Comparison of ENCODE assay signal across 13 cellular contexts in the genomic region with DNA sequence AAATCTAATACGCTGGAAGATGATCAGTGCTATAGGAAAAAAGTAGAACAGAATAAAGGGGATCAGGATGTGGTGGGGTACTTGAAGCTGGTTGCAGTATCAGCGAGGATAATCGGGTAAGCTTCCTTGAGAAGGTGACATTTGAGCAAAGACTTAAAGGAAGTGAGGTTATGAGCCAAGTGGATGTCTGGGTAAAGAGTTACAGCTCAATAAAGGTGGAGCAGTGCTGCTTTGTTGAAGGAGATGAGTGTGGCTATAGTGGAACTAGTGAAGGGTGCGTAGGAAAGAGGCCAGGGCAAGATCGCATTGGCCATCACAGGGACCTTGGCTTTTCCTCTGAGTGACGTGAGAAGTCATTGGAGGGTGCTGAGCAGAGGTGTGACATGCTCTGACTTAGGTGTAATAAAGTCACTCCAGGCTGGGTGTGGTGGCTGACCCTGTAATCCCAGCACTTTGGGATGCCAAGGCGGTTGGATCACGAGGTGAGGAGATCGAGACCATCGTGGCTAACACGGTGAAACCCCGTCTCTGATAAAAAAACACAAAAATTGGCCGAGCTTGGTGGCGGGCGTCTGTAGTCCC. TPM values are rescaled to one million over a fixed set of nuclear protein-coding genes. Genes with fewer than 3 reads are reported as not detected.
DNase-seq lines count a peak whose midpoint lies in the region; ATAC-seq and TF ChIP-seq lines count a peak whose summit lies in the region.
"Had no signal": no experiment of that assay in that cellular context is flagged by ENCODE, and none has a peak within 500 bp of the region (broad histone marks: within the 10 kb centered on the region; RNA-seq: fewer than 3 reads in every experiment).

No MANE protein-coding gene starts in this region.

- POLR2A ChIA-PET in CD8-positive, alpha-beta memory T cell (lab: Charles Lee): interaction anchor here (0.6 to 4.0 kb wide), 6 partner anchors 12 to 1198 kb away, joined by 3 to 60 read pairs (median 4); partner anchors contain the start of genes FAU, MRPL49, NAA40 and SAC3D1
- POLR2A ChIA-PET in OCI-LY7 (lab: Charles Lee): interaction anchor here (1.5 to 6.1 kb wide), 4 partner anchors 11 to 213 kb away, joined by 5 to 47 read pairs (median 10); partner anchors contain the start of genes FAU, MRPL49, PPP2R5B and SPDYC

- no peak for DNase-seq in CD8-positive, alpha-beta memory T cell
- DNase-seq in OCI-LY7 (ENCODE audit: low spot score) (no peak), neural progenitor cell (ENCODE audit: low spot score) (no peak), kidney tubule cell (ENCODE audit: low spot score) (no peak), cerebellar cortex (ENCODE audit: low spot score) (no peak), DMS114 treated with DMSO at 0.1 percent for 48 hours (lab: John Stamatoyannopoulos, UW; ENCODE audit: unreplicated experiment) (no peak)
- no peak for DNase-seq in central memory CD8-positive, alpha-beta T cell (ENCODE audit: low spot score in 2 of 2)
- DNase-seq: GOT3, SJCRH30 had no signal

- no peak overlapping the region for H3K4me3 ChIP-seq in CD8-positive, alpha-beta memory T cell (ENCODE audit: low read length)
- H3K4me3 ChIP-seq in OCI-LY7 (ENCODE audit: low read depth, low read length, poor library complexity, severe bottlenecking) (peak overlapping the region; percentile 98), neural progenitor cell (no peak overlapping the region)
- H3K4me3 ChIP-seq: cardiac muscle cell, SJCRH30 had no signal

- H3F3A ChIP-seq in neural progenitor cell (ENCODE audit: low read depth): peaks cover 11% of the 10 kb centered on the region

- no peaks in the 10 kb centered on the region for H3K27me3 ChIP-seq in CD8-positive, alpha-beta memory T cell (ENCODE audit: insufficient read depth, low read length, poor library complexity, severe bottlenecking)
- H3K27me3 ChIP-seq in neural progenitor cell: peaks cover 18% of the 10 kb centered on the region
- H3K27me3 ChIP-seq: heart left ventricle, SJCRH30 had no signal

- TF ChIP-seq CTCF in OCI-LY7 (conservative IDR thresholded peaks at IDR 0.05; ENCODE audit: low read length) (no peak), neural progenitor cell (IDR thresholded peaks at IDR 0.05) (no peak)

- peaks cover 31% of the 10 kb centered on the region for H3K79me2 ChIP-seq in OCI-LY7 (ENCODE audit: insufficient read depth, low read depth, low read length)
- peaks cover 21% of the 10 kb centered on the region for H3K79me2 ChIP-seq in neural progenitor cell (ENCODE audit: low read depth)

- H3K27ac ChIP-seq in CD8-positive, alpha-beta memory T cell (ENCODE audit: low read depth, low read length): no peak overlapping the region
- peak overlapping the region; percentile 98 for H3K27ac ChIP-seq in OCI-LY7 (ENCODE audit: low read depth, low read length, poor library complexity, severe bottlenecking)
- no peak overlapping the region for H3K27ac ChIP-seq in neural progenitor cell
- H3K27ac ChIP-seq: HL-60, SJCRH30 had no signal

- H3K27me3 Mint-ChIP-seq in CD8-positive, alpha-beta memory T cell: peaks cover 0 to 5% of the 10 kb centered on the region in 2 donors
- H3K27me3 Mint-ChIP-seq in central memory CD8-positive, alpha-beta T cell: peaks cover 4% of the 10 kb centered on the region
- H3K27me3 Mint-ChIP-seq in neural progenitor cell (ENCODE audit: insufficient read depth, low read depth): peaks cover 4% of the 10 kb centered on the region

- no peaks in the 10 kb centered on the region for H3K9me3 Mint-ChIP-seq in CD8-positive, alpha-beta memory T cell
- H3K9me3 Mint-ChIP-seq in central memory CD8-positive, alpha-beta T cell: no peaks in the 10 kb centered on the region
- H3K9me3 Mint-ChIP-seq in neural progenitor cell: peaks cover 2% of the 10 kb centered on the region

- CTCF ChIA-PET in CD8-positive, alpha-beta memory T cell (lab: Charles Lee): interaction anchor here (1.4 to 1.6 kb wide), 2 partner anchors 15 to 26 kb away, joined by 4 read pairs; partner anchors contain the start of gene FAU
- CTCF ChIA-PET in OCI-LY7 (lab: Charles Lee; ENCODE audit: unreplicated experiment): interaction anchor here (1.5 kb wide), 1 partner anchor 45 kb away, joined by 5 read pairs; the partner anchor contains the start of gene CAPN1

- peaks cover 35 to 47% (median 36%) of the 10 kb centered on the region in 3 donors for H3K4me1 Mint-ChIP-seq in CD8-positive, alpha-beta memory T cell
- peaks cover 37% of the 10 kb centered on the region for H3K4me1 Mint-ChIP-seq in central memory CD8-positive, alpha-beta T cell
- H3K4me1 Mint-ChIP-seq in neural progenitor cell: peaks cover 21% of the 10 kb centered on the region

- BruUV-seq in OCI-LY7 (replicated peaks; lab: Mats Ljungman, UMichigan): no TSS peak

- no peaks in the 10 kb centered on the region for H4K20me1 ChIP-seq in OCI-LY7 (ENCODE audit: insufficient read depth, low read length)
- H4K20me1 ChIP-seq in neural progenitor cell (ENCODE audit: low read depth): peaks cover 11% of the 10 kb centered on the region

- H3K36me3 Mint-ChIP-seq in CD8-positive, alpha-beta memory T cell: peaks cover 0 to 33% (median 1%) of the 10 kb centered on the region in 3 donors
- peaks cover 19% of the 10 kb centered on the region for H3K36me3 Mint-ChIP-seq in central memory CD8-positive, alpha-beta T cell (ENCODE audit: insufficient read depth)
- no peaks in the 10 kb centered on the region for H3K36me3 Mint-ChIP-seq in neural progenitor cell

- H3K4me1 ChIP-seq in CD8-positive, alpha-beta memory T cell (ENCODE audit: insufficient read depth, low read length): peaks cover 31% of the 10 kb centered on the region
- H3K4me1 ChIP-seq in OCI-LY7 (ENCODE audit: insufficient read depth, low read length, poor library complexity, severe bottlenecking): peaks cover 21% of the 10 kb centered on the region
- H3K4me1 ChIP-seq in neural progenitor cell: peaks cover 8% of the 10 kb centered on the region

- intact Hi-C loops in OCI-LY7 (cut with micrococcal nuclease; ENCODE audit: unreplicated experiment): no loop called here

- no peaks in the 10 kb centered on the region for H3K9me3 ChIP-seq in CD8-positive, alpha-beta memory T cell (ENCODE audit: low read length)
- H3K9me3 ChIP-seq in OCI-LY7 (ENCODE audit: low read length) (no peaks in the 10 kb centered on the region), neural progenitor cell (ENCODE audit: low read depth) (no peaks in the 10 kb centered on the region)
- H3K9me3 ChIP-seq: heart left ventricle, SJCRH30 had no signal

- no peak overlapping the region for H3K9ac ChIP-seq in neural progenitor cell

- peaks cover 14% of the 10 kb centered on the region for H3K36me3 ChIP-seq in CD8-positive, alpha-beta memory T cell (ENCODE audit: insufficient read depth, low read length)
- peaks cover 24% of the 10 kb centered on the region for H3K36me3 ChIP-seq in OCI-LY7 (ENCODE audit: insufficient read depth, low read length)
- no peaks in the 10 kb centered on the region for H3K36me3 ChIP-seq in neural progenitor cell
- H3K36me3 ChIP-seq: SJCRH30 had no signal

- H3K4me2 ChIP-seq in OCI-LY7 (ENCODE audit: low read length): peak overlapping the region; percentile 99
- no peak overlapping the region for H3K4me2 ChIP-seq in neural progenitor cell

- peak overlapping the region; percentile 85 to 100 (median 92) for H3K27ac Mint-ChIP-seq in CD8-positive, alpha-beta memory T cell
- H3K27ac Mint-ChIP-seq in central memory CD8-positive, alpha-beta T cell (ENCODE audit: low read depth): peak overlapping the region; percentile 99
- no peak overlapping the region for H3K27ac Mint-ChIP-seq in neural progenitor cell

- H3K9me2 ChIP-seq in OCI-LY7 (ENCODE audit: insufficient read depth, low read length): no peaks in the 10 kb centered on the region

- no peak for ATAC-seq in central memory CD8-positive, alpha-beta T cell (replicated peaks; ENCODE audit: extremely low read depth, poor library complexity, severe bottlenecking)
- ATAC-seq in HG03280 (IDR thresholded peaks at IDR 0.05; ENCODE audit: unreplicated experiment): no peak
- ATAC-seq: heart left ventricle had no signal

- H3K4me3 Mint-ChIP-seq in CD8-positive, alpha-beta memory T cell: peak overlapping the region in 5 of 7 donors; percentile 21 to 75 (median 63)
- H3K4me3 Mint-ChIP-seq in central memory CD8-positive, alpha-beta T cell: peak overlapping the region; percentile 96
- peak overlapping the region; percentile 76 for H3K4me3 Mint-ChIP-seq in neural progenitor cell

- H2AFZ ChIP-seq in OCI-LY7 (ENCODE audit: low read length): peak overlapping the region; percentile 42; the same call in 1 of the 2 replicates
- no peak overlapping the region for H2AFZ ChIP-seq in neural progenitor cell (replicated peaks)

RNA-seq across cellular contexts. Expression of gene SYVN1, which starts 2.3 kb away (rescaled TPM):
- total RNA-seq in CD8-positive, alpha-beta memory T cell: 10 to 100 TPM; 35.1 to 39.7 TPM
- polyA plus RNA-seq in CD8-positive, alpha-beta memory T cell: 19.6 TPM
- 102 and 134 TPM in 2 replicates for total RNA-seq in OCI-LY7 (2014; rRNA removed; shearing (Covaris generic))
- total RNA-seq in OCI-LY7 (2022) (310 and 320 TPM in 2 replicates), neural progenitor cell (ENCODE audit: low replicate concordance) (7.2 and 12.0 TPM in 2 replicates)

RNA-seq across cellular contexts. Expression of gene MRPL49, which starts 14.5 kb away (rescaled TPM):
- total RNA-seq in CD8-positive, alpha-beta memory T cell: 100 to 1,000 TPM; 117 to 118 TPM
- polyA plus RNA-seq in CD8-positive, alpha-beta memory T cell: 81.5 TPM
- 81.6 and 83.2 TPM in 2 replicates for total RNA-seq in OCI-LY7 (2014; rRNA removed; shearing (Covaris generic))
- total RNA-seq in OCI-LY7 (2022) (65.2 and 67.2 TPM in 2 replicates), neural progenitor cell (ENCODE audit: low replicate concordance) (38.3 and 57.5 TPM in 2 replicates)

RNA-seq across cellular contexts. Expression of gene FAU, which starts 14.7 kb away (rescaled TPM):
- total RNA-seq in CD8-positive, alpha-beta memory T cell: 1,000 to 10,000 TPM; 1,054 to 1,073 TPM
- polyA plus RNA-seq in CD8-positive, alpha-beta memory T cell: 904 TPM
- total RNA-seq in OCI-LY7 (2014; rRNA removed; shearing (Covaris generic)): 1,573 and 1,628 TPM in 2 replicates
- total RNA-seq in OCI-LY7 (2022) (1,401 and 1,406 TPM in 2 replicates), neural progenitor cell (ENCODE audit: low replicate concordance) (227 and 288 TPM in 2 replicates)

RNA-seq across cellular contexts. Expression of gene ZNHIT2, which starts 19.1 kb away (rescaled TPM):
- total RNA-seq in CD8-positive, alpha-beta memory T cell: 10 to 100 TPM; 15.2 to 20.1 TPM
- polyA plus RNA-seq in CD8-positive, alpha-beta memory T cell: 19.8 TPM
- total RNA-seq in OCI-LY7 (2014; rRNA removed; shearing (Covaris generic)): 29.9 and 32.4 TPM in 2 replicates
- total RNA-seq in OCI-LY7 (2022) (10.7 and 11.5 TPM in 2 replicates), neural progenitor cell (ENCODE audit: low replicate concordance) (1.5 and 8.1 TPM in 2 replicates)

RNA-seq across cellular contexts. Expression of gene TM7SF2, which starts 24.9 kb away (rescaled TPM):
- 10 to 100 TPM; 17.8 to 17.9 TPM for total RNA-seq in CD8-positive, alpha-beta memory T cell
- polyA plus RNA-seq in CD8-positive, alpha-beta memory T cell: 11.1 TPM
- 25.8 and 30.1 TPM in 2 replicates for total RNA-seq in OCI-LY7 (2014; rRNA removed; shearing (Covaris generic))
- total RNA-seq in OCI-LY7 (2022) (46.7 and 54.1 TPM in 2 replicates), neural progenitor cell (ENCODE audit: low replicate concordance) (36.1 and 109 TPM in 2 replicates)
